34 cellular contexts compared by ENCODE assay signal in genomic region chr3:57385498-57385897, GRCh38.
"Had no signal": no experiment of that assay in that cellular context is flagged by ENCODE, and none has a peak within 500 bp of the region (broad histone marks: within the 10 kb centered on the region; RNA-seq: fewer than 3 reads in every experiment).

No MANE protein-coding gene starts in this region.

- H3K9me3 Mint-ChIP-seq: activated CD4-positive, alpha-beta memory T cell treated with anti-CD3 and anti-CD28 coated beads for 36 hours; activated CD4-positive, alpha-beta T cell treated with anti-CD3 and anti-CD28 coated beads, Interleukin-2, amount 10 ng/mL, durations not matched to agents 24 days and 14 days; activated naive CD4-positive, alpha-beta T cell treated with anti-CD3 and anti-CD28 coated beads for 36 hours; activated naive CD4-positive, alpha-beta T cell treated with anti-CD3 and anti-CD28 coated beads, Interleukin-2, amount 50 U/mL, for 24 hours; activated naive CD8-positive, alpha-beta T cell treated with anti-CD3 and anti-CD28 coated beads for 36 hours; activated naive CD8-positive, alpha-beta T cell treated with anti-CD3 and anti-CD28 coated beads, Interleukin-2, amount 50 U/mL, for 24 hours; activated T-helper 2 cell treated with anti-CD3 and anti-CD28 coated beads, Interferon-gamma antibody, Interleukin-2, Interleukin-4, amounts not matched to agents 10 μg/mL and 5 μg/mL and 100 μg/mL, durations not matched to agents 14 hours and 24 hours and 36 hours; central memory CD8-positive, alpha-beta T cell; dendritic cell treated with granulocyte-macrophage colony-stimulating factor and Interleukin-4, amounts not matched to agents 40 ng/mL and 50 ng/mL, for 4 days; effector memory CD8-positive, alpha-beta T cell; T-helper 2 cell treated with Interferon-gamma antibody and Interleukin-4, amounts not matched to agents 5 μg/mL and 100 μg/mL, for 36 hours had no signal

- H3K4me1 ChIP-seq: ascending aorta, esophagus muscularis mucosa, gastroesophageal sphincter, heart right ventricle had no signal

- H3K4me3 Mint-ChIP-seq: activated CD4-positive, alpha-beta memory T cell treated with anti-CD3 and anti-CD28 coated beads for 36 hours; activated CD4-positive, alpha-beta T cell treated with anti-CD3 and anti-CD28 coated beads for 36 hours; activated CD4-positive, alpha-beta T cell treated with anti-CD3 and anti-CD28 coated beads, Interleukin-2, amount 10 ng/mL, durations not matched to agents 24 days and 14 days; activated CD8-positive, alpha-beta memory T cell treated with anti-CD3 and anti-CD28 coated beads, Interleukin-2, amount 10 ng/mL, durations not matched to agents 7 days and 5 days; activated CD8-positive, alpha-beta T cell treated with anti-CD3 and anti-CD28 coated beads, Interleukin-2, amount 10 ng/mL, durations not matched to agents 7 days and 5 days; activated naive CD4-positive, alpha-beta T cell treated with anti-CD3 and anti-CD28 coated beads for 36 hours; activated naive CD4-positive, alpha-beta T cell treated with anti-CD3 and anti-CD28 coated beads, Interleukin-2, amount 50 U/mL, for 24 hours; activated naive CD8-positive, alpha-beta T cell treated with anti-CD3 and anti-CD28 coated beads for 36 hours; activated naive CD8-positive, alpha-beta T cell treated with anti-CD3 and anti-CD28 coated beads, Interleukin-2, amount 50 U/mL, for 24 hours; activated T-helper 1 cell treated with anti-CD3 and anti-CD28 coated beads, Interleukin-12 subunit alpha, Interleukin-12 subunit beta, Interleukin-2, Interleukin-4 antibody, amounts not matched to agents 30 ng/mL and 10 ng/mL and 1 ng/mL, durations not matched to agents 14 hours and 24 hours and 36 hours; central memory CD8-positive, alpha-beta T cell; dendritic cell treated with granulocyte-macrophage colony-stimulating factor and Interleukin-4, amounts not matched to agents 40 ng/mL and 50 ng/mL, for 4 days; effector memory CD8-positive, alpha-beta T cell; T-helper 17 cell; T-helper 2 cell treated with Interferon-gamma antibody and Interleukin-4, amounts not matched to agents 5 μg/mL and 100 μg/mL, for 36 hours had no signal

- H3K27me3 ChIP-seq: ascending aorta, brain microvascular endothelial cell, esophagus muscularis mucosa had no signal

- H3K27ac ChIP-seq: ascending aorta, brain microvascular endothelial cell, coronary artery, dorsolateral prefrontal cortex, esophagus muscularis mucosa, gastroesophageal sphincter, heart right ventricle, WERI-Rb-1 had no signal

- H3K4me1 Mint-ChIP-seq: activated CD4-positive, alpha-beta T cell treated with anti-CD3 and anti-CD28 coated beads for 36 hours; activated CD4-positive, alpha-beta T cell treated with anti-CD3 and anti-CD28 coated beads, Interleukin-2, amount 10 ng/mL, durations not matched to agents 24 days and 14 days; activated CD8-positive, alpha-beta memory T cell treated with anti-CD3 and anti-CD28 coated beads, Interleukin-2, amount 10 ng/mL, durations not matched to agents 7 days and 5 days; activated naive CD4-positive, alpha-beta T cell treated with anti-CD3 and anti-CD28 coated beads, Interleukin-2, amount 50 U/mL, for 24 hours; activated naive CD8-positive, alpha-beta T cell treated with anti-CD3 and anti-CD28 coated beads, Interleukin-2, amount 50 U/mL, for 24 hours; central memory CD8-positive, alpha-beta T cell; T-helper 17 cell had no signal

- H3K27me3 Mint-ChIP-seq: activated CD4-positive, alpha-beta memory T cell treated with anti-CD3 and anti-CD28 coated beads for 36 hours; activated CD4-positive, alpha-beta T cell treated with anti-CD3 and anti-CD28 coated beads for 36 hours; activated CD8-positive, alpha-beta memory T cell treated with anti-CD3 and anti-CD28 coated beads, Interleukin-2, amount 10 ng/mL, durations not matched to agents 7 days and 5 days; activated naive CD4-positive, alpha-beta T cell treated with anti-CD3 and anti-CD28 coated beads, Interleukin-2, amount 50 U/mL, for 24 hours; activated naive CD8-positive, alpha-beta T cell treated with anti-CD3 and anti-CD28 coated beads for 36 hours; activated naive CD8-positive, alpha-beta T cell treated with anti-CD3 and anti-CD28 coated beads, Interleukin-2, amount 50 U/mL, for 24 hours; central memory CD8-positive, alpha-beta T cell; dendritic cell treated with granulocyte-macrophage colony-stimulating factor and Interleukin-4, amounts not matched to agents 40 ng/mL and 50 ng/mL, for 4 days had no signal

- DNase-seq: activated CD4-positive, alpha-beta memory T cell treated with anti-CD3 and anti-CD28 coated beads for 36 hours; activated CD4-positive, alpha-beta T cell treated with anti-CD3 and anti-CD28 coated beads for 36 hours; activated CD4-positive, alpha-beta T cell treated with anti-CD3 and anti-CD28 coated beads, Interleukin-2, amount 10 ng/mL, durations not matched to agents 24 days and 14 days; activated CD4-positive, CD25-positive, alpha-beta regulatory T cell; activated CD4-positive, CD25-positive, alpha-beta regulatory T cell treated with anti-CD3 and anti-CD28 coated beads, Interleukin-2, amount 50 U/mL, for 72 hours; activated CD8-positive, alpha-beta memory T cell treated with anti-CD3 and anti-CD28 coated beads, Interleukin-2, amount 10 ng/mL, durations not matched to agents 7 days and 5 days; activated CD8-positive, alpha-beta memory T cell treated with anti-CD3 and anti-CD28 coated beads, Interleukin-2, amount 50 U/mL, for 4 hours; activated CD8-positive, alpha-beta T cell treated with anti-CD3 and anti-CD28 coated beads, Interleukin-2, amount 10 ng/mL, durations not matched to agents 7 days and 5 days; activated effector memory CD4-positive, alpha-beta T cell treated with anti-CD3 and anti-CD28 coated beads, Interleukin-2, amount 50 U/mL, for 16 hours; activated naive CD4-positive, alpha-beta T cell treated with anti-CD3 and anti-CD28 coated beads for 36 hours; activated naive CD8-positive, alpha-beta T cell treated with anti-CD3 and anti-CD28 coated beads for 36 hours; activated naive CD8-positive, alpha-beta T cell treated with anti-CD3 and anti-CD28 coated beads, Interleukin-2, amount 50 U/mL, for 24 hours; activated T-cell treated with anti-CD3 and anti-CD28 coated beads, Interleukin-2, amount 50 U/mL, for 1 hour; activated T-cell treated with anti-CD3 and anti-CD28 coated beads, Interleukin-2, amount 50 U/mL, for 48 hours; brain microvascular endothelial cell; dorsolateral prefrontal cortex; effector memory CD8-positive, alpha-beta T cell; erythroblast; foreskin melanocyte; heart right ventricle; T-helper 1 cell; T-helper 17 cell; T1000; WERI-Rb-1 had no signal

- H3K4me3 ChIP-seq: ascending aorta, coronary artery, dorsolateral prefrontal cortex, esophagus muscularis mucosa, gastroesophageal sphincter, heart right ventricle had no signal

- H3K9me3 ChIP-seq: ascending aorta, gastroesophageal sphincter had no signal

- H3K27ac Mint-ChIP-seq: activated CD4-positive, alpha-beta memory T cell treated with anti-CD3 and anti-CD28 coated beads for 36 hours; activated CD4-positive, alpha-beta T cell treated with anti-CD3 and anti-CD28 coated beads for 36 hours; activated CD4-positive, alpha-beta T cell treated with anti-CD3 and anti-CD28 coated beads, Interleukin-2, amount 10 ng/mL, durations not matched to agents 24 days and 14 days; activated CD8-positive, alpha-beta memory T cell treated with anti-CD3 and anti-CD28 coated beads, Interleukin-2, amount 10 ng/mL, durations not matched to agents 7 days and 5 days; activated CD8-positive, alpha-beta T cell treated with anti-CD3 and anti-CD28 coated beads, Interleukin-2, amount 10 ng/mL, durations not matched to agents 7 days and 5 days; activated naive CD4-positive, alpha-beta T cell treated with anti-CD3 and anti-CD28 coated beads for 36 hours; activated naive CD4-positive, alpha-beta T cell treated with anti-CD3 and anti-CD28 coated beads, Interleukin-2, amount 50 U/mL, for 24 hours; activated naive CD8-positive, alpha-beta T cell treated with anti-CD3 and anti-CD28 coated beads for 36 hours; activated naive CD8-positive, alpha-beta T cell treated with anti-CD3 and anti-CD28 coated beads, Interleukin-2, amount 50 U/mL, for 24 hours; activated T-helper 1 cell treated with anti-CD3 and anti-CD28 coated beads, Interleukin-12 subunit alpha, Interleukin-12 subunit beta, Interleukin-2, Interleukin-4 antibody, amounts not matched to agents 30 ng/mL and 10 ng/mL and 1 ng/mL, durations not matched to agents 14 hours and 24 hours and 36 hours; activated T-helper 2 cell treated with anti-CD3 and anti-CD28 coated beads, Interferon-gamma antibody, Interleukin-2, Interleukin-4, amounts not matched to agents 10 μg/mL and 5 μg/mL and 100 μg/mL, durations not matched to agents 14 hours and 24 hours and 36 hours; dendritic cell treated with granulocyte-macrophage colony-stimulating factor and Interleukin-4, amounts not matched to agents 40 ng/mL and 50 ng/mL, for 4 days; effector memory CD8-positive, alpha-beta T cell; T-helper 17 cell; T-helper 2 cell treated with Interferon-gamma antibody and Interleukin-4, amounts not matched to agents 5 μg/mL and 100 μg/mL, for 36 hours had no signal

- ATAC-seq: activated CD4-positive, alpha-beta T cell treated with anti-CD3 and anti-CD28 coated beads for 36 hours; activated CD8-positive, alpha-beta memory T cell treated with anti-CD3 and anti-CD28 coated beads, Interleukin-2, amount 10 ng/mL, durations not matched to agents 7 days and 5 days; activated CD8-positive, alpha-beta T cell treated with anti-CD3 and anti-CD28 coated beads, Interleukin-2, amount 10 ng/mL, durations not matched to agents 7 days and 5 days; activated naive CD8-positive, alpha-beta T cell treated with anti-CD3 and anti-CD28 coated beads, Interleukin-2, amount 50 U/mL, for 24 hours; effector memory CD8-positive, alpha-beta T cell; gastroesophageal sphincter; heart right ventricle; T-helper 17 cell had no signal

- H3K36me3 ChIP-seq: ascending aorta, brain microvascular endothelial cell, esophagus muscularis mucosa, gastroesophageal sphincter, heart right ventricle, WERI-Rb-1 had no signal

- H3K36me3 Mint-ChIP-seq: activated CD4-positive, alpha-beta memory T cell treated with anti-CD3 and anti-CD28 coated beads for 36 hours; activated CD8-positive, alpha-beta memory T cell treated with anti-CD3 and anti-CD28 coated beads, Interleukin-2, amount 10 ng/mL, durations not matched to agents 7 days and 5 days; activated naive CD8-positive, alpha-beta T cell treated with anti-CD3 and anti-CD28 coated beads for 36 hours had no signal
